15 cellular contexts compared by ENCODE assay signal in the genomic region with DNA sequence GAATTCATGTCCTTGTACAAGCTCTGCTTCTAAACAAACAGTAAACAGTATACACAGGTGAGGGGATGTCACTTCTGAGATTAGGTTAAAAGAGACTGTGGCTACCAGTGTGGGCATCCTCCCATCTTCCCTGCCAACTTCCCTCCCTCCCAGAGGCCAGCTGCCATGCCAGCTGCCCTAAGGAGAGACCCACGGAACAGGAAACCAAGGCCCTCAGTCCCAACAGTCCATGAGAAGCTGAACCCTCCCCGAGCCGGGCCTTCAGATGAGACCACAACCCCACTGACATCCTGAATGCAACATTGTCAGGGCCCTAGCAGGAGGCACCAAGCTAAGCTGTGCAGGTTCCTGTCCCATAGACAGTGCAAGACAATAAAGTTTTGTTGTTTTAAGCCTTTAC.
"Had no signal": no experiment of that assay in that cellular context is flagged by ENCODE, and none has a peak within 500 bp of the region (broad histone marks: within the 10 kb centered on the region; RNA-seq: fewer than 3 reads in every experiment).

No MANE protein-coding gene starts in this region.

- ATAC-seq: activated CD8-positive, alpha-beta memory T cell treated with anti-CD3 and anti-CD28 coated beads, Interleukin-2, amount 10 ng/mL, durations not matched to agents 7 days and 5 days; heart right ventricle; naive thymus-derived CD4-positive, alpha-beta T cell had no signal

- DNase-seq: activated CD4-positive, alpha-beta T cell treated with anti-CD3 and anti-CD28 coated beads, Interleukin-2, amount 50 U/mL, for 48 hours; activated CD4-positive, CD25-positive, alpha-beta regulatory T cell treated with anti-CD3 and anti-CD28 coated beads, Interleukin-2, amount 50 U/mL, for 72 hours; activated CD8-positive, alpha-beta memory T cell treated with anti-CD3 and anti-CD28 coated beads, Interleukin-2, amount 10 ng/mL, durations not matched to agents 7 days and 5 days; activated gamma-delta T cell; activated T-cell treated with anti-CD3 and anti-CD28 coated beads, Interleukin-2, amount 50 U/mL, for 24 hours; amygdala; dorsolateral prefrontal cortex; foreskin melanocyte; heart right ventricle; midbrain; naive thymus-derived CD4-positive, alpha-beta T cell; occipital lobe; SIG-M5; stimulated activated CD4-positive, alpha-beta T cell treated with anti-CD3 and anti-CD28 coated beads, Interleukin-2, amount 100 ng/mL, for 48 hours; testis had no signal

- H3K27me3 ChIP-seq: dorsolateral prefrontal cortex, heart right ventricle, testis had no signal

- H3K4me3 ChIP-seq: dorsolateral prefrontal cortex, heart right ventricle, testis had no signal

- H3K9me3 ChIP-seq: heart right ventricle, testis had no signal

- H3K27ac ChIP-seq: testis had no signal
